In the genomic region with DNA sequence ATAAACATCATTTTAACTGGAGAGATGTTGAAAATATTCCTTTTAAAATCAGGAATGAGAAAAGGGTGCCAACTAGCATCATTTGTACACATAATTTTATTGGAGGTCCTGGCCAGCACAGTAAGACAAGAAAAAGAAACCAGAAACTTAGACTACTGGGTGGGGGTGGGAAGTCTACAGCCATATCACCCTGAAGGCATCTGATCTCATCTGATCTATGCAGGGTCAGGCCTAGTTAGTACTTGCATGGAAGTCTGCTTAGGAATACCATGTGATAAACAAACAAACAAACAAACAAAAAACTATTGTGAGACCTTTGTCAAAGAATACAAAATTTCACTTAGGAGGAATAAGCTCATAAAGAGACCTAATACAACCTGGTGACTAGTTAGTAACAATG, we compare ENCODE assay signal across 29 cellular contexts.
"Had no signal": no experiment of that assay in that cellular context is flagged by ENCODE, and none has a peak within 500 bp of the region (broad histone marks: within the 10 kb centered on the region; RNA-seq: fewer than 3 reads in every experiment).

No MANE protein-coding gene starts in this region.

- H3K27ac ChIP-seq: ascending aorta, brain microvascular endothelial cell, esophagus muscularis mucosa, gastrocnemius medialis, heart right ventricle, hepatocyte had no signal

- H3K27me3 ChIP-seq: ascending aorta, brain microvascular endothelial cell, esophagus muscularis mucosa, gastrocnemius medialis, heart right ventricle, hepatocyte had no signal

- FAIRE-seq: colon, endometrium, endothelial cell of umbilical vein had no signal

- H3K36me3 ChIP-seq: ascending aorta, gastrocnemius medialis had no signal

- H3K4me1 ChIP-seq: ascending aorta, esophagus muscularis mucosa had no signal

- ATAC-seq: activated naive CD4-positive, alpha-beta T cell treated with anti-CD3 and anti-CD28 coated beads, Interleukin-2, amount 50 U/mL, for 72 hours; activated T-cell treated with anti-CD3 and anti-CD28 coated beads, Interleukin-2, amount 50 U/mL, for 72 hours; gastrocnemius medialis; heart right ventricle had no signal

- H3K9me3 ChIP-seq: ascending aorta, esophagus muscularis mucosa, gastrocnemius medialis had no signal

- H3K4me3 ChIP-seq: ascending aorta, esophagus muscularis mucosa, gastrocnemius medialis, heart right ventricle, hepatocyte had no signal

- DNase-seq: activated CD4-positive, alpha-beta memory T cell treated with anti-CD3 and anti-CD28 coated beads, Interleukin-2, amount 10 ng/mL, durations not matched to agents 7 days and 5 days; activated CD4-positive, alpha-beta T cell treated with anti-CD3 and anti-CD28 coated beads for 1 hour; activated CD4-positive, alpha-beta T cell treated with anti-CD3 and anti-CD28 coated beads for 4 hours; activated CD4-positive, alpha-beta T cell treated with anti-CD3 and anti-CD28 coated beads, Interleukin-2, amount 10 ng/mL, durations not matched to agents 7 days and 5 days; activated CD4-positive, alpha-beta T cell treated with anti-CD3 and anti-CD28 coated beads, Interleukin-2, amount 50 U/mL, for 4 hours; activated CD4-positive, CD25-positive, alpha-beta regulatory T cell; activated CD8-positive, alpha-beta memory T cell treated with anti-CD3 and anti-CD28 coated beads, Interleukin-2, amount 50 U/mL, for 48 hours; activated gamma-delta T cell; activated naive CD4-positive, alpha-beta T cell; activated naive CD4-positive, alpha-beta T cell treated with anti-CD3 and anti-CD28 coated beads, Interleukin-2, amount 10 ng/mL, durations not matched to agents 7 days and 5 days; activated naive CD8-positive, alpha-beta T cell treated with anti-CD3 and anti-CD28 coated beads, Interleukin-2, amount 10 ng/mL, durations not matched to agents 7 days and 5 days; activated T-cell treated with anti-CD3 and anti-CD28 coated beads for 4 hours; activated T-cell treated with anti-CD3 and anti-CD28 coated beads, Interleukin-2, amount 50 U/mL, for 24 hours; activated T-cell treated with anti-CD3 and anti-CD28 coated beads, Interleukin-2, amount 50 U/mL, for 72 hours; brain microvascular endothelial cell; caudate nucleus; effector CD8-positive, alpha-beta T cell; gastrocnemius medialis; glutamatergic neuron; heart right ventricle; T-helper 1 cell; T-helper 2 cell had no signal
